17 cellular contexts compared by ENCODE assay signal in the genomic region with DNA sequence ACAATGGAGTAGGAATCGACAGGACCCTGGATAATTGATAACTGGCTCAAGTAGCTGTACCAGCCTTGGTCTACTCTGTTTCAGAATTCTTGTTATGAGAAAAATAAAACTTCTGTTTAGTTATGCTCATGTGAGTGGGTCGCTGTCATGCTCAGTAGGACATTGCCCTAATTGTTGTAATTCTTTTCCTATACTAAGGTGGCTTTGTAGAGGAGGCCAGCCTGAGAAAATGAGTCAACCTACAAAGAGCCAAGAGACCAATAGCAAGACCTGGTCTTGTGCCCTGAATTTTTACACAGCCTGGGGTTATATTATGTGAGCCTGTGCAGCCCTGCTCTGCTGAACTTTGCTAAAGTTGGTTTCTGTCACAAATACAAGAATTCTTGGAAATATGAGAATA.
DNase-seq lines count a peak whose midpoint lies in the region; ATAC-seq and TF ChIP-seq lines count a peak whose summit lies in the region.
"Had no signal": no experiment of that assay in that cellular context is flagged by ENCODE, and none has a peak within 500 bp of the region (broad histone marks: within the 10 kb centered on the region; RNA-seq: fewer than 3 reads in every experiment).

No MANE protein-coding gene starts in this region.

- peaks cover 86% of the 10 kb centered on the region for H3K4me1 Mint-ChIP-seq in nephron progenitor cell
- H3K4me1 Mint-ChIP-seq in immature natural killer cell: no peaks in the 10 kb centered on the region
- H3K4me1 Mint-ChIP-seq: B cell had no signal

- H3K4me3 Mint-ChIP-seq in nephron progenitor cell (no peak overlapping the region), immature natural killer cell (no peak overlapping the region)
- H3K4me3 Mint-ChIP-seq: B cell; CD4-positive, alpha-beta T cell; CD8-positive, alpha-beta T cell had no signal

- H3K27ac Mint-ChIP-seq in nephron progenitor cell (peak overlapping the region; percentile 46), immature natural killer cell (no peak overlapping the region)
- H3K27ac Mint-ChIP-seq: B cell; CD4-positive, alpha-beta T cell; CD8-positive, alpha-beta T cell had no signal

- H3K36me3 Mint-ChIP-seq in nephron progenitor cell (ENCODE audit: low read depth) (no peaks in the 10 kb centered on the region), immature natural killer cell (no peaks in the 10 kb centered on the region)
- H3K36me3 Mint-ChIP-seq: CD8-positive, alpha-beta T cell had no signal

- DNase-seq in COLO829 (ENCODE audit: low spot score): peak; percentile 75
- DNase-seq in foreskin melanocyte: peak; percentile 46
- DNase-seq in nephron progenitor cell: no peak
- DNase-seq in stimulated activated naive CD8-positive, alpha-beta T cell treated with anti-CD3 and anti-CD28 coated beads, Interleukin-15, Interleukin-2, amounts not matched to agents 100 U/mL and 50 U/mL, for 24 hours: no peak
- no peak for DNase-seq in immature natural killer cell
- DNase-seq: AML-193; CD4-positive, alpha-beta T cell; CD8-positive, alpha-beta T cell; COR-L47; DMS 273 treated with DMSO at 0.1 percent for 48 hours; DMS153; DMS53; DMS79; GF-D8 had no signal

- ATAC-seq in GM19452 (IDR thresholded peaks at IDR 0.05; ENCODE audit: unreplicated experiment): no peak
- ATAC-seq in stimulated activated naive CD8-positive, alpha-beta T cell treated with anti-CD3 and anti-CD28 coated beads, Interleukin-15, Interleukin-2, amounts not matched to agents 100 U/mL and 50 U/mL, for 24 hours: no peak
- ATAC-seq: A549; CD8-positive, alpha-beta T cell had no signal

- TF ChIP-seq CTCF in nephron progenitor cell (IDR thresholded peaks at IDR 0.05): no peak

- H3K9me3 Mint-ChIP-seq in nephron progenitor cell: peaks cover 3% of the 10 kb centered on the region
- peaks cover 0 to under 1% (median 0%) of the 10 kb centered on the region in 6 donors for H3K9me3 Mint-ChIP-seq in immature natural killer cell
- H3K9me3 Mint-ChIP-seq: CD4-positive, alpha-beta T cell had no signal

- H3K27me3 Mint-ChIP-seq in nephron progenitor cell (ENCODE audit: low read depth, poor library complexity) (no peaks in the 10 kb centered on the region), immature natural killer cell (ENCODE audit: low read depth in 3 of 3) (peaks cover 0 to 5% (median 4%) of the 10 kb centered on the region in 3 donors)
- H3K27me3 Mint-ChIP-seq: B cell; CD4-positive, alpha-beta T cell had no signal

Comparison
In these comparisons a context has a peak if more than half of its experiments do, and no peak if none do; other contexts are left out.
1. DNase-seq: peak in COLO829 (single experiment) and foreskin melanocyte (single experiment); none in nephron progenitor cell (single experiment), stimulated activated naive CD8-positive, alpha-beta T cell treated with anti-CD3 and anti-CD28 coated beads, Interleukin-15, Interleukin-2, amounts not matched to agents 100 U/mL and 50 U/mL, for 24 hours (single experiment) and immature natural killer cell (0 of 3).